8 cellular contexts compared by ENCODE assay signal in the genomic region with DNA sequence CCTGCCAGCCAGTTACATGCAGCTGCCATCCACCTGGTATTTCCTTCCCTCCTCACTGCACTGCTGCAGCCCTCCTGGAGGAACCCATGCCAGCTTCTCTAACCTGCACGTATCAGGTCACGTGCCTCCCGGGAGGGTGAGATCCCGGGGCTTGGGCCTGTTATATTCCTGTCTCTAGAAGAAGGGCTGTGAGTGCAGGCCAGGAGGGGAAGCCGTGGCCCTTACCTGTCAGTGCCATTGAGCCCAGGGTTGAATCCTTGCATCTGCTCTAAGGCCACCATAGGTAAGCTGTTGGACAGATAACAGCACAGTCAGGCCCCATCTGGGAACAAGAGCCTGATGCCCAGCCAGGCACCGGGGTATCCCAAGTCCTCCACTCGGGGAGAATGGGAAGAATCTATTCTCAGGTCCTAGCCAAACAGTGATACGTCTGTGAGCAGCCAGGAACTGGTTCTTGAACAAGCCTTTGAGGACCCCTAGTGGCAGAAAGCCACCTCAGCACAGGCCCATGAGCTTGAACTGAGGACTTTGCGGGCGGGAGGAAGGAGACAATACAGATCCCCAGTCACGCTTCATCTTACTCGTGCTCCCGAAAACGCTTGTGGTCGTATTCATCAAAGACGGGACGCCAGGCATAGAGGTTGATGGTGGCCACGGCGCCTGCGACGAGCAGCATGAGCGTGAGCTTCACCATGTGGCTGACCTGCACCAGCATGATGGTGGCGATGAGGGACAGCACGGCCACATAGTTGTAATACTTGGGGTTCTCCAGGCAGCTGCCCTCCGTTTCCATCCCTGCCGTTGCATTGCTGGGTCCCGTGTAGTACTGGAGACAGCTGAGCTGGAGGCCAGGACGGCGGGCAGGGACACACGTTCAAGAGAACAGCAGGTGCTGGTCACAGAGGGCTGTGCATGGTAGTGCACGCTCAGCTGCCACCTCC. TPM values are rescaled to one million over a fixed set of nuclear protein-coding genes. Genes with fewer than 3 reads are reported as not detected.
DNase-seq lines count a peak whose midpoint lies in the region; ATAC-seq and TF ChIP-seq lines count a peak whose summit lies in the region.

No MANE protein-coding gene starts in this region.

- ATAC-seq in GM18867 (IDR thresholded peaks at IDR 0.05; ENCODE audit: unreplicated experiment) (peak; percentile 80), HG03442 (IDR thresholded peaks at IDR 0.05; ENCODE audit: unreplicated experiment) (peak; percentile 74)

- CTCF ChIA-PET in activated CD4-positive, alpha-beta memory T cell treated with anti-CD3 and anti-CD28 coated beads for 36 hours (lab: Charles Lee), result interaction anchor here (0.6 to 8.3 kb wide), 31 partner anchors 9 to 512 kb away, joined by 3 to 163 read pairs (median 4); a partner anchor contains a TSS

- no peaks in the 10 kb centered on the region for H3K27me3 Mint-ChIP-seq in activated CD4-positive, alpha-beta memory T cell treated with anti-CD3 and anti-CD28 coated beads for 36 hours

- no peak overlapping the region for H3K4me3 Mint-ChIP-seq in activated CD4-positive, alpha-beta memory T cell treated with anti-CD3 and anti-CD28 coated beads for 36 hours

- POLR2A ChIA-PET in activated CD4-positive, alpha-beta memory T cell treated with anti-CD3 and anti-CD28 coated beads for 36 hours (lab: Charles Lee), result interaction anchor here (0.8 to 1.1 kb wide), 3 partner anchors 92 to 417 kb away, joined by 3 to 4 read pairs (median 4); a partner anchor contains a TSS

- peak; percentile 66 for DNase-seq in AG09309 (ENCODE audit: low read depth)
- DNase-seq in NCI-H774 (lab: John Stamatoyannopoulos, UW), result peak; percentile 62
- peak; percentile 81 for DNase-seq in activated CD4-positive, alpha-beta memory T cell treated with anti-CD3 and anti-CD28 coated beads for 36 hours
- DNase-seq in effector CD4-positive, alpha-beta T cell, result peak; percentile 63
- peak; percentile 95 for DNase-seq in medulla oblongata (ENCODE audit: extremely low spot score)
- DNase-seq in stimulated activated CD8-positive, alpha-beta memory T cell treated with anti-CD3 and anti-CD28 coated beads, Interleukin-12 subunit alpha, Interleukin-12 subunit beta, amount 100 ng/mL, for 4 hours (ENCODE audit: low read depth), result peak; percentile 25

- H3K27ac Mint-ChIP-seq in activated CD4-positive, alpha-beta memory T cell treated with anti-CD3 and anti-CD28 coated beads for 36 hours, result peak overlapping the region; percentile 3

- H3K36me3 Mint-ChIP-seq in activated CD4-positive, alpha-beta memory T cell treated with anti-CD3 and anti-CD28 coated beads for 36 hours, result peaks cover 23% of the 10 kb centered on the region

- no peak overlapping the region for H3K4me3 ChIP-seq in AG09309 (ENCODE audit: control insufficient read depth, low read depth, low read length)

- H3K4me1 Mint-ChIP-seq in activated CD4-positive, alpha-beta memory T cell treated with anti-CD3 and anti-CD28 coated beads for 36 hours (ENCODE audit: low read depth), result peaks cover 25% of the 10 kb centered on the region

- intact Hi-C loops in activated CD4-positive, alpha-beta memory T cell treated with anti-CD3 and anti-CD28 coated beads for 36 hours (cut with micrococcal nuclease), result loop anchor here (1.0 to 10.0 kb wide), 4 partner anchors 215 to 417 kb away; no protein-coding TSS in a partner anchor

- no peaks in the 10 kb centered on the region for H3K9me3 Mint-ChIP-seq in activated CD4-positive, alpha-beta memory T cell treated with anti-CD3 and anti-CD28 coated beads for 36 hours

- peak; percentile 91 for TF ChIP-seq CTCF in AG09309 (IDR thresholded peaks at IDR 0.05; ENCODE audit: control insufficient read depth, insufficient read depth, low read depth, low read length, missing control alignments)

RNA-seq across cellular contexts. Expression of a gene that starts 34.4 kb away (rescaled TPM):
- total RNA-seq in activated CD4-positive, alpha-beta memory T cell treated with anti-CD3 and anti-CD28 coated beads for 36 hours, result 10 to 100 TPM; 39.9 to 42.4 TPM

RNA-seq across cellular contexts. Expression of a gene that starts 34.4 kb away (rescaled TPM):
- total RNA-seq in activated CD4-positive, alpha-beta memory T cell treated with anti-CD3 and anti-CD28 coated beads for 36 hours, result 10 to 100 TPM; 19.2 to 20.3 TPM

Comparison
In these comparisons a context has a peak if more than half of its experiments do, and no peak if none do; other contexts are left out.
1. DNase-seq: peak in every context shown above with its lines; median percentile 95 in medulla oblongata; 81 in activated CD4-positive, alpha-beta memory T cell treated with anti-CD3 and anti-CD28 coated beads for 36 hours; 66 in AG09309; 63 in effector CD4-positive, alpha-beta T cell; 62 in NCI-H774; 25 in stimulated activated CD8-positive, alpha-beta memory T cell treated with anti-CD3 and anti-CD28 coated beads, Interleukin-12 subunit alpha, Interleukin-12 subunit beta, amount 100 ng/mL, for 4 hours.